ENCODE assay signal across 1 cellular context in genomic region chr1:183165456-183165855, GRCh38.
TF ChIP-seq lines count a peak whose summit lies in the region.

No MANE protein-coding gene starts in this region.

TF ChIP-seq in IMR-90, 13 proteins besides CTCF, POLR2A, EP300 and RAD21 (continued from another document):
- no peak for TF ChIP-seq FOS (IDR thresholded peaks at IDR 0.05; ENCODE audit: low read depth, low read length)
- TF ChIP-seq CHD1 (IDR thresholded peaks at IDR 0.05; ENCODE audit: low read depth, low read length) = no peak
- no peak for TF ChIP-seq MXI1 (IDR thresholded peaks at IDR 0.05; ENCODE audit: borderline replicate concordance, low read depth, low read length)
- no peak for TF ChIP-seq MAFK (IDR thresholded peaks at IDR 0.05; ENCODE audit: low read depth, low read length)
- TF ChIP-seq NFE2L2 (IDR thresholded peaks at IDR 0.05; ENCODE audit: low read depth, low read length) = no peak
- no peak for TF ChIP-seq SMC3 (IDR thresholded peaks at IDR 0.05; ENCODE audit: low read depth, low read length)
